8 cellular contexts compared by ENCODE assay signal in genomic region chr7:35695987-35696386, GRCh38. TPM values are rescaled to one million over a fixed set of nuclear protein-coding genes. Genes with fewer than 3 reads are reported as not detected.
A peak's percentile ranks its signal among the peaks of the same experiment; 100 is the strongest.
DNase-seq lines count a peak whose midpoint lies in the region; ATAC-seq and TF ChIP-seq lines count a peak whose summit lies in the region.

No MANE protein-coding gene starts in this region.

- H3K9me3 Mint-ChIP-seq in activated T-cell treated with anti-CD3 and anti-CD28 coated beads, Interleukin-2, amount 50 U/mL, for 4 hours, result no peaks in the 10 kb centered on the region
- H3K9me3 Mint-ChIP-seq in activated naive CD8-positive, alpha-beta T cell treated with anti-CD3 and anti-CD28 coated beads for 36 hours, result no peaks in the 10 kb centered on the region

- H3K27me3 ChIP-seq in liver (ENCODE audit: control insufficient read depth in 4 of 4, insufficient read depth in 4 of 4, low read length in 3 of 4) (no peaks in the 10 kb centered on the region), thymus (ENCODE audit: control insufficient read depth, insufficient read depth) (no peaks in the 10 kb centered on the region), Peyer's patch (no peaks in the 10 kb centered on the region)

- no peaks in the 10 kb centered on the region for H3K27me3 Mint-ChIP-seq in activated T-cell treated with anti-CD3 and anti-CD28 coated beads, Interleukin-2, amount 50 U/mL, for 4 hours (ENCODE audit: low read depth)
- H3K27me3 Mint-ChIP-seq in activated naive CD8-positive, alpha-beta T cell treated with anti-CD3 and anti-CD28 coated beads for 36 hours, result no peaks in the 10 kb centered on the region

- H3K4me3 ChIP-seq in liver (ENCODE audit: low read depth in 1 of 3, low read length in 3 of 3) (peak overlapping the region; percentile 84 to 98 (median 97)), thymus (ENCODE audit: low read length) (peak overlapping the region; percentile 99), Peyer's patch (peak overlapping the region in 2 of 4 donors; percentile 89 to 90)

- no peak for DNase-seq in activated T-cell treated with anti-CD3 and anti-CD28 coated beads, Interleukin-2, amount 50 U/mL, for 4 hours
- DNase-seq in activated T-cell treated with anti-CD3 and anti-CD28 coated beads, Interleukin-2, amount 50 U/mL, for 1 hour, result no peak
- peak; percentile 10 for DNase-seq in activated naive CD8-positive, alpha-beta T cell treated with anti-CD3 and anti-CD28 coated beads for 36 hours
- DNase-seq in Peyer's patch, result no peak
- no peak for DNase-seq in NCI-H82 (lab: John Stamatoyannopoulos, UW)
- DNase-seq in activated CD4-positive, alpha-beta T cell treated with anti-CD3 and anti-CD28 coated beads, Interleukin-2, amount 50 U/mL, for 1 hour, result no peak

- H3K4me1 ChIP-seq in liver (ENCODE audit: control insufficient read depth in 4 of 4, insufficient read depth in 4 of 4, low read length in 3 of 4) (peaks cover 2 to 39% (median 25%) of the 10 kb centered on the region in 4 donors), thymus (ENCODE audit: control insufficient read depth, insufficient read depth, low read length) (peaks cover 11% of the 10 kb centered on the region), Peyer's patch (peaks cover 0 to 26% (median 2%) of the 10 kb centered on the region in 4 donors)

- H3K36me3 ChIP-seq in liver (ENCODE audit: control insufficient read depth in 4 of 4, insufficient read depth in 3 of 4, low read depth in 1 of 4, low read length in 3 of 4) (no peaks in the 10 kb centered on the region), thymus (ENCODE audit: control insufficient read depth, insufficient read depth) (no peaks in the 10 kb centered on the region), Peyer's patch (no peaks in the 10 kb centered on the region)

- no peak overlapping the region for H3K27ac ChIP-seq in liver (ENCODE audit: low read depth in 1 of 2, low read length in 2 of 2)
- no peak overlapping the region for H3K27ac ChIP-seq in thymus (ENCODE audit: low read depth)
- H3K27ac ChIP-seq in Peyer's patch, result peak overlapping the region in 1 of 4 donors; percentile 99

- no peak for TF ChIP-seq RAD21 in liver (IDR thresholded peaks at IDR 0.05)

- 88% methylated on average over 7 of the region's 7 CpGs for WGBS in liver
- WGBS in thymus, result 69% methylated on average over 7 of the region's 7 CpGs

- TF ChIP-seq CTCF in liver (IDR thresholded peaks at IDR 0.05; ENCODE audit: low read depth, low read length, missing input control), result no peak
- TF ChIP-seq CTCF in Peyer's patch (IDR thresholded peaks at IDR 0.05), result no peak

- H3K36me3 Mint-ChIP-seq in activated T-cell treated with anti-CD3 and anti-CD28 coated beads, Interleukin-2, amount 50 U/mL, for 4 hours (ENCODE audit: insufficient read depth), result no peaks in the 10 kb centered on the region
- peaks cover 31% of the 10 kb centered on the region for H3K36me3 Mint-ChIP-seq in activated naive CD8-positive, alpha-beta T cell treated with anti-CD3 and anti-CD28 coated beads for 36 hours

- H3K27ac Mint-ChIP-seq in activated naive CD8-positive, alpha-beta T cell treated with anti-CD3 and anti-CD28 coated beads for 36 hours, result peak overlapping the region; percentile 98

- H3K9me3 ChIP-seq in liver (ENCODE audit: control insufficient read depth in 4 of 4, low read length in 3 of 4) (no peaks in the 10 kb centered on the region), thymus (ENCODE audit: control insufficient read depth) (no peaks in the 10 kb centered on the region), Peyer's patch (no peaks in the 10 kb centered on the region)

- ATAC-seq in activated T-cell treated with anti-CD3 and anti-CD28 coated beads, Interleukin-2, amount 50 U/mL, for 4 hours, result no peak

- H3K4me3 Mint-ChIP-seq in activated T-cell treated with anti-CD3 and anti-CD28 coated beads, Interleukin-2, amount 50 U/mL, for 4 hours, result peak overlapping the region; percentile 98
- peak overlapping the region; percentile 96 for H3K4me3 Mint-ChIP-seq in activated naive CD8-positive, alpha-beta T cell treated with anti-CD3 and anti-CD28 coated beads for 36 hours

- no peak overlapping the region for H3K9ac ChIP-seq in liver (ENCODE audit: low read depth in 1 of 2, low read length in 2 of 2)

- TF ChIP-seq POLR2A in Peyer's patch (IDR thresholded peaks at IDR 0.05), result no peak

- H3K4me1 Mint-ChIP-seq in activated T-cell treated with anti-CD3 and anti-CD28 coated beads, Interleukin-2, amount 50 U/mL, for 4 hours (ENCODE audit: low read depth), result peaks cover 47% of the 10 kb centered on the region
- peaks cover 55% of the 10 kb centered on the region for H3K4me1 Mint-ChIP-seq in activated naive CD8-positive, alpha-beta T cell treated with anti-CD3 and anti-CD28 coated beads for 36 hours

TF ChIP-seq in liver, 16 proteins besides CTCF, POLR2A, EP300 and RAD21:
- TF ChIP-seq YY1 (IDR thresholded peaks at IDR 0.05), result no peak
- no peak for TF ChIP-seq EGR1 (IDR thresholded peaks at IDR 0.05; ENCODE audit: low read depth in 2 of 2)
- TF ChIP-seq GABPA (IDR thresholded peaks at IDR 0.05 in 1 of 2, conservative IDR thresholded peaks at IDR 0.05 in 1 of 2), result no peak
- TF ChIP-seq SP1 (IDR thresholded peaks at IDR 0.05), result no peak

RNA-seq across cellular contexts. Expression of gene HERPUD2, which starts 1.1 kb away (rescaled TPM):
- 10 to 100 TPM; 14.9 to 18.5 (median 15.8) TPM for total RNA-seq in activated T-cell treated with anti-CD3 and anti-CD28 coated beads, Interleukin-2, amount 50 U/mL, for 4 hours
- 10 to 100 TPM; 19.1 to 21.3 TPM for total RNA-seq in activated naive CD8-positive, alpha-beta T cell treated with anti-CD3 and anti-CD28 coated beads for 36 hours
- 10 to 100 TPM; 17.6 to 22.0 TPM for total RNA-seq in liver
- 1 to 10 TPM; 9.7 to 9.8 TPM for polyA plus RNA-seq in liver
- polyA plus RNA-seq in thymus, result 20.7 TPM
- 10 to 100 TPM; 20.1 to 31.5 (median 26.8) TPM for total RNA-seq in Peyer's patch
